Comparison of ENCODE assay signal across 8 cellular contexts in genomic region chr1:228486596-228487335, GRCh38. TPM values are rescaled to one million over a fixed set of nuclear protein-coding genes. Genes with fewer than 3 reads are reported as not detected.
DNase-seq lines count a peak whose midpoint lies in the region; ATAC-seq and TF ChIP-seq lines count a peak whose summit lies in the region.

No MANE protein-coding gene starts in this region.

- H3K27me3 ChIP-seq in Peyer's patch, result no peaks in the 10 kb centered on the region
- H3K27me3 ChIP-seq in fibroblast of lung (ENCODE audit: control insufficient read depth, insufficient read depth, low read length), result peaks cover 4% of the 10 kb centered on the region

- H3K4me3 Mint-ChIP-seq in natural killer cell, result peak overlapping the region; percentile 98

- H3K27ac ChIP-seq in Peyer's patch (peak overlapping the region; percentile 96 to 99 (median 98)), fibroblast of lung (ENCODE audit: insufficient read depth, low read length) (peak overlapping the region; percentile 99)

- H3K4me2 ChIP-seq in fibroblast of lung (ENCODE audit: extremely low read depth, insufficient read depth, low read length), result peak overlapping the region; percentile 86

- peak overlapping the region; percentile 59 to 99 (median 86) for H3K4me3 ChIP-seq in Peyer's patch
- H3K4me3 ChIP-seq in fibroblast of lung (replicated peaks in 1 of 4; ENCODE audit: control extremely low read depth in 1 of 4, insufficient read depth in 1 of 4, low read depth in 3 of 4, low read length in 4 of 4), result peak overlapping the region; percentile 31 to 94 (median 74)

- H3K9ac ChIP-seq in fibroblast of lung (ENCODE audit: insufficient read depth, low read length), result peak overlapping the region; percentile 98

- H3K27me3 Mint-ChIP-seq in natural killer cell (ENCODE audit: low read depth in 2 of 2), result no peaks in the 10 kb centered on the region

- peaks cover 0 to 15% (median 0%) of the 10 kb centered on the region in 3 donors for H3K36me3 ChIP-seq in Peyer's patch
- peaks cover 8% of the 10 kb centered on the region for H3K36me3 ChIP-seq in fibroblast of lung (ENCODE audit: control insufficient read depth, insufficient read depth, low read length)

- H4K20me1 ChIP-seq in fibroblast of lung (ENCODE audit: control insufficient read depth, extremely low read depth, insufficient read depth, low read length), result no peaks in the 10 kb centered on the region

- H2AFZ ChIP-seq in fibroblast of lung (ENCODE audit: low read length), result peak overlapping the region; percentile 99

- ATAC-seq in GM21528 (IDR thresholded peaks at IDR 0.05; ENCODE audit: low FRiP score, unreplicated experiment) (peak; percentile 69), natural killer cell (peak; percentile 76 to 88 (median 77))

- H3K9me3 Mint-ChIP-seq in natural killer cell, result no peaks in the 10 kb centered on the region

- no peaks in the 10 kb centered on the region for H3K36me3 Mint-ChIP-seq in natural killer cell

- peak; percentile 95 for DNase-seq in DMS53 (lab: John Stamatoyannopoulos, UW)
- DNase-seq in HuH-7.5 (ENCODE audit: low spot score), result peak; percentile 86
- DNase-seq in Peyer's patch, result peak; percentile 64 to 84 (median 81)
- peak; percentile 71 for DNase-seq in activated T-helper 1 cell treated with Interleukin-2 at 50 U/mL for 16 hours (ENCODE audit: low read depth)
- DNase-seq in fibroblast of lung (ENCODE audit: low read depth in 2 of 2), result peak; percentile 92 to 95
- peak; percentile 71 for DNase-seq in natural killer cell
- DNase-seq in stimulated activated naive CD4-positive, alpha-beta T cell treated with Interleukin-2 at 50 U/mL for 16 hours (lab: John Stamatoyannopoulos, UW), result peak; percentile 80

- peak in 1 of 6 experiments; percentile 22 for TF ChIP-seq CTCF in Peyer's patch (IDR thresholded peaks at IDR 0.05)
- TF ChIP-seq CTCF in fibroblast of lung (conservative IDR thresholded peaks at IDR 0.05 in 1 of 2, IDR thresholded peaks at IDR 0.05 in 1 of 2; ENCODE audit: low read depth in 1 of 2, low read length in 2 of 2), result no peak
- no peak for TF ChIP-seq CTCF in natural killer cell (IDR thresholded peaks at IDR 0.05)

- H3K4me1 Mint-ChIP-seq in natural killer cell, result peaks cover 16 to 37% of the 10 kb centered on the region in 2 donors

- TF ChIP-seq POLR2A in Peyer's patch (IDR thresholded peaks at IDR 0.05), result peak; percentile 36 to 47

- H3K4me1 ChIP-seq in Peyer's patch (peaks cover 0 to 32% (median 14%) of the 10 kb centered on the region in 4 donors), fibroblast of lung (ENCODE audit: control insufficient read depth, extremely low read depth, insufficient read depth, low read length) (peaks cover 2% of the 10 kb centered on the region)

- intact Hi-C loops in natural killer cell (cut with micrococcal nuclease), result loop anchor here (2.0 kb wide), 2 partner anchors 22 to 30 kb away; a partner anchor contains a TSS

- peak overlapping the region; percentile 98 to 99 for H3K27ac Mint-ChIP-seq in natural killer cell

- H3K9me3 ChIP-seq in Peyer's patch (no peaks in the 10 kb centered on the region), fibroblast of lung (ENCODE audit: control insufficient read depth, insufficient read depth, low read depth, low read length) (no peaks in the 10 kb centered on the region)

- peaks cover 9% of the 10 kb centered on the region for H3K79me2 ChIP-seq in fibroblast of lung (ENCODE audit: control insufficient read depth, insufficient read depth, low read length)

RNA-seq across cellular contexts. Expression of gene RNF187, which starts 0.4 kb away (rescaled TPM):
- 10 to 100 TPM; 28.9 to 38.9 (median 37.3) TPM for total RNA-seq in Peyer's patch
- 89.5 and 123 TPM in 2 replicates for total RNA-seq in fibroblast of lung
- 46.1 and 62.4 TPM in 2 replicates for polyA plus RNA-seq in fibroblast of lung
- 103 and 131 TPM in 2 replicates for polyA plus RNA-seq in fibroblast of lung (2012)
- 113 and 132 TPM in 2 replicates for polyA minus RNA-seq in fibroblast of lung (ENCODE audit: low replicate concordance)
- 100 to 1,000 TPM in 1 of 3 donors, 10 to 100 TPM in 2; 68.6 to 102 (median 77.3) TPM for total RNA-seq in natural killer cell

Comparison
In these comparisons a context has a peak if more than half of its experiments do, and no peak if none do; other contexts are left out.
1. Peak in every context shown above with its lines: DNase-seq, ATAC-seq, H3K4me3 ChIP-seq and H3K27ac ChIP-seq.